1 cellular context compared by ENCODE assay signal in the genomic region with DNA sequence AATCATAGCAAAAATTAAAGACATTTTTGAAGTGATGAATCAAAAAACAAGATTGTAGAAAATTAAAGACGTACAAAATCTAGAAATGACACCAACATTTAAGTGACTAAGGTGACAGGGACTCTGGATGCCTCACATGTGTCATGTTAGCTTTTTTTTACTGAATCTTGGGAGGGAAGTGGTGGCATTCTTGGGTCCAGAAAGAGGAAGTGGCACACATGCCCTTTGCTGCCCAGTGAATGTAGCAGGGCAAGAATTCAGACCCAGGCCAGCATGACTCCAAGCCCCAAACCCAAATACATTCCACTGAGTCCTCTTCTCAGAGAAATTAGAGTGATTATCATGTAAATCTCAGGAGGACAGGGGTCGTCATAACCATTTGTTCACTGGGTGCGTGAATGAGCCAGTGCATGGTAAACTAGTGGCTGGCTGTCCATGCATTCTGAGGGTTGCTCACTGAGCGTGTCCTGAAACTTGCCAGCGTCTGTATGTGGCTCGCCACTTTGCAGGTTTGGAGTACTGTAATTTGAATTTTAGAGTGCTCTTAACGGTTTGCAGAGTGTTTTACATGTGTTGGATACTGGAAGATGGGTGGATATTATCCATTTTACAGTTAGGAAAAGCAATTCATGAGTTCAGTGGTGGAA.
TF ChIP-seq lines count a peak whose summit lies in the region.

No MANE protein-coding gene starts in this region.

TF ChIP-seq in GM23338, 12 proteins besides CTCF, POLR2A, EP300 and RAD21 (continued from another document):
- TF ChIP-seq ZNF462 (CRISPR knock-in tag; IDR thresholded peaks at IDR 0.05) (no peak), CREB1 (CRISPR knock-in tag; IDR thresholded peaks at IDR 0.05; ENCODE audit: low read depth) (no peak), NANOG (IDR thresholded peaks at IDR 0.05; ENCODE audit: borderline replicate concordance) (no peak), STAT1 (IDR thresholded peaks at IDR 0.05; ENCODE audit: unreplicated experiment) (no peak), REST (IDR thresholded peaks at IDR 0.05; ENCODE audit: unreplicated experiment) (no peak), JUNB (IDR thresholded peaks at IDR 0.05; ENCODE audit: unreplicated experiment) (no peak)
